ENCODE assay signal across 16 cellular contexts in the genomic region with DNA sequence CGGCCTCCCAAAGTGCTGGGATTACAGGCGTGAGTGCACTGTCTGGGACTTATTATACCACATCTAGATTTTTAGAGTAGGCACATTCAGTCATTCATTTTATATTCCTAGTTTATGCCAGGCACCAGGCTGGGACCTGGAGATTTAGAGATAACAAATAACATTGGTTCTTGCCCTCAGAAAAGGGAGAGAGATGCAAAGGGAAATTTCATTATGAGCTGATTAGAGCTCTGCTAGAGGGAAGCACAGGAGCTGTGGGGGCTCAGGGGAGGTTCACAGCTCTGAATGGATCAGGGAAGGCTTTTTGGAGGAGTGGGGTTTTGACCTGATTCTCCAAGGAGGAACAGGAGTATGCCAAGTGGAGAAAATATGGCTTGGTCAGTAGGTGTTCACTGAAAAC. TPM values are rescaled to one million over a fixed set of nuclear protein-coding genes. Genes with fewer than 3 reads are reported as not detected.
A peak's percentile ranks its signal among the peaks of the same experiment; 100 is the strongest.
DNase-seq lines count a peak whose midpoint lies in the region; ATAC-seq and TF ChIP-seq lines count a peak whose summit lies in the region.
"Had no signal": no experiment of that assay in that cellular context is flagged by ENCODE, and none has a peak within 500 bp of the region (broad histone marks: within the 10 kb centered on the region; RNA-seq: fewer than 3 reads in every experiment).

No MANE protein-coding gene starts in this region.

- H3K79me2 ChIP-seq in SK-N-SH (ENCODE audit: insufficient read depth): no peaks in the 10 kb centered on the region

- peak in 1 of 2 experiments; percentile 52; a peak in 1 of 4 replicates for TF ChIP-seq EP300 in SK-N-SH (IDR thresholded peaks at IDR 0.05; ENCODE audit: borderline replicate concordance in 1 of 2, low read depth in 1 of 2, low read length in 1 of 2)

- no peak overlapping the region for H3K4me3 Mint-ChIP-seq in memory B cell
- no peak overlapping the region for H3K4me3 Mint-ChIP-seq in stimulated activated effector memory CD8-positive, alpha-beta T cell treated with anti-CD3 and anti-CD28 coated beads, Interleukin-12 subunit alpha, Interleukin-12 subunit beta, amount 100 ng/mL, for 72 hours
- H3K4me3 Mint-ChIP-seq: CD4-positive, CD25-positive, alpha-beta regulatory T cell; CD8-positive, alpha-beta T cell; HFFc6 had no signal

- H3K27me3 Mint-ChIP-seq in memory B cell: no peaks in the 10 kb centered on the region

- no peaks in the 10 kb centered on the region for H3F3A ChIP-seq in SK-N-SH (replicated peaks; ENCODE audit: insufficient read depth)

- no peaks in the 10 kb centered on the region for H3K27me3 ChIP-seq in SK-N-SH (ENCODE audit: insufficient read depth)
- H3K27me3 ChIP-seq: BLaER1 had no signal

- no peak overlapping the region for H2AFZ ChIP-seq in SK-N-SH (ENCODE audit: low read depth)

- 31% methylated on average over 2 of the region's 2 CpGs for WGBS in SK-N-SH (ENCODE audit: low lambda C conversion rate)

- H3K4me2 ChIP-seq in SK-N-SH: no peak overlapping the region
- H3K4me2 ChIP-seq: BLaER1 had no signal

- ATAC-seq in memory B cell (ENCODE audit: low read depth) (no peak), sciatic nerve (no peak)
- ATAC-seq in stimulated activated effector memory CD8-positive, alpha-beta T cell treated with anti-CD3 and anti-CD28 coated beads, Interleukin-12 subunit alpha, Interleukin-12 subunit beta, amount 100 ng/mL, for 72 hours: no peak
- ATAC-seq: CD8-positive, alpha-beta T cell had no signal

- H3K9me3 ChIP-seq in SK-N-SH: no peaks in the 10 kb centered on the region
- H3K9me3 ChIP-seq: BLaER1, Caco-2, HAP-1 had no signal

- TF ChIP-seq RAD21 in SK-N-SH (IDR thresholded peaks at IDR 0.05; ENCODE audit: low read length): no peak

- CTCF ChIA-PET in SK-N-SH (lab: Yijun Ruan, JAX): interaction anchor here (2.0 kb wide), 1 partner anchor 16 kb away, joined by 6 read pairs; no protein-coding TSS in a partner anchor

- peak overlapping the region; percentile 45 for H3K27ac Mint-ChIP-seq in memory B cell
- H3K27ac Mint-ChIP-seq in stimulated activated effector memory CD8-positive, alpha-beta T cell treated with anti-CD3 and anti-CD28 coated beads, Interleukin-12 subunit alpha, Interleukin-12 subunit beta, amount 100 ng/mL, for 72 hours: peak overlapping the region; percentile 9
- H3K27ac Mint-ChIP-seq: CD4-positive, CD25-positive, alpha-beta regulatory T cell; CD8-positive, alpha-beta T cell; HFFc6 had no signal

- POLR2A ChIA-PET in SK-N-SH (lab: Yijun Ruan, JAX): no interaction called here

- H3K27ac ChIP-seq in SK-N-SH (ENCODE audit: low read depth in 2 of 2, low read length in 1 of 2): peak overlapping the region in 1 of 2 experiments; percentile 47; a peak in 2 of 4 replicates
- H3K27ac ChIP-seq: BLaER1, C4-2B had no signal

- TF ChIP-seq CTCF in SK-N-SH (IDR thresholded peaks at IDR 0.05): no peak

- H3K4me1 Mint-ChIP-seq in memory B cell: peaks cover 4% of the 10 kb centered on the region
- no peaks in the 10 kb centered on the region for H3K4me1 Mint-ChIP-seq in stimulated activated effector memory CD8-positive, alpha-beta T cell treated with anti-CD3 and anti-CD28 coated beads, Interleukin-12 subunit alpha, Interleukin-12 subunit beta, amount 100 ng/mL, for 72 hours
- H3K4me1 Mint-ChIP-seq: CD4-positive, CD25-positive, alpha-beta regulatory T cell had no signal

- peaks cover 0 to 6% of the 10 kb centered on the region in 2 experiments; a peak in 1 of 4 replicates for H3K4me1 ChIP-seq in SK-N-SH (ENCODE audit: control insufficient read depth in 1 of 2, insufficient read depth in 2 of 2, low read depth in 1 of 2, low read length in 1 of 2)
- H3K4me1 ChIP-seq: BLaER1, Caco-2, HAP-1 had no signal

- H3K9me3 Mint-ChIP-seq in memory B cell: no peaks in the 10 kb centered on the region
- H3K9me3 Mint-ChIP-seq in stimulated activated effector memory CD8-positive, alpha-beta T cell treated with anti-CD3 and anti-CD28 coated beads, Interleukin-12 subunit alpha, Interleukin-12 subunit beta, amount 100 ng/mL, for 72 hours: no peaks in the 10 kb centered on the region
- H3K9me3 Mint-ChIP-seq: CD4-positive, CD25-positive, alpha-beta regulatory T cell; CD8-positive, alpha-beta T cell; HFFc6 had no signal

- DNase-seq in SK-N-SH (peak; percentile 59), memory B cell (ENCODE audit: low spot score in 2 of 2) (no peak), NCI-H2081 (lab: John Stamatoyannopoulos, UW) (no peak), sciatic nerve (ENCODE audit: low spot score) (no peak), SW 1271 (lab: John Stamatoyannopoulos, UW) (no peak)
- DNase-seq in stimulated activated effector memory CD8-positive, alpha-beta T cell treated with anti-CD3 and anti-CD28 coated beads, Interleukin-12 subunit alpha, Interleukin-12 subunit beta, amount 100 ng/mL, for 72 hours (ENCODE audit: low spot score in 2 of 2): no peak
- DNase-seq: Caco-2; CD4-positive, CD25-positive, alpha-beta regulatory T cell; CD8-positive, alpha-beta T cell; DMS153; DND-41; GOT3; HFFc6 had no signal

- no peaks in the 10 kb centered on the region for H3K36me3 Mint-ChIP-seq in memory B cell
- H3K36me3 Mint-ChIP-seq in stimulated activated effector memory CD8-positive, alpha-beta T cell treated with anti-CD3 and anti-CD28 coated beads, Interleukin-12 subunit alpha, Interleukin-12 subunit beta, amount 100 ng/mL, for 72 hours: no peaks in the 10 kb centered on the region
- H3K36me3 Mint-ChIP-seq: CD4-positive, CD25-positive, alpha-beta regulatory T cell; CD8-positive, alpha-beta T cell had no signal

- H3K9me2 ChIP-seq in SK-N-SH: no peaks in the 10 kb centered on the region

- H3K9ac ChIP-seq in SK-N-SH: no peak overlapping the region
- H3K9ac ChIP-seq: BLaER1 had no signal

- no peak overlapping the region for H3K4me3 ChIP-seq in SK-N-SH (ENCODE audit: low read depth in 2 of 2, low read length in 1 of 2)
- H3K4me3 ChIP-seq: BLaER1, HAP-1 had no signal

- H3K36me3 ChIP-seq in SK-N-SH (replicated peaks in 1 of 2; ENCODE audit: control insufficient read depth in 1 of 2, insufficient read depth in 2 of 2, low read length in 1 of 2): no peaks in the 10 kb centered on the region
- H3K36me3 ChIP-seq: BLaER1, HAP-1 had no signal

- intact Hi-C loops in sciatic nerve (cut with DNase I): no loop called here

- no peaks in the 10 kb centered on the region for H4K20me1 ChIP-seq in SK-N-SH (ENCODE audit: insufficient read depth)
- H4K20me1 ChIP-seq: BLaER1 had no signal

TF ChIP-seq in SK-N-SH, 30 proteins besides CTCF, POLR2A, EP300 and RAD21:
- TF ChIP-seq CHD2 (IDR thresholded peaks at IDR 0.05; ENCODE audit: low read length, partially characterized antibody): peak; percentile 21
- peak; percentile 87 for TF ChIP-seq GATA2 (CRISPR knock-in tag; IDR thresholded peaks at IDR 0.05)
- TF ChIP-seq RCOR1 (IDR thresholded peaks at IDR 0.05; ENCODE audit: low read length): peak; percentile 11; the same call in 1 of the 2 replicates
- no peak for TF ChIP-seq POLR2AphosphoS5 (IDR thresholded peaks at IDR 0.05; ENCODE audit: low read depth, low read length)

RNA-seq across cellular contexts. Expression of a gene that starts 32.3 kb away (rescaled TPM):
- not detected in 2 replicates for polyA plus RNA-seq in SK-N-SH (2012; rRNA removed)
- 0.01 and 0.04 TPM in 2 replicates for polyA plus RNA-seq in SK-N-SH (2012; cell fraction: cytosol; rRNA removed)
- polyA plus RNA-seq in SK-N-SH (2012; cell fraction: nucleus; rRNA removed): 0.05 and 0.18 TPM in 2 replicates
- 2.9 TPM for total RNA-seq in sciatic nerve
- total RNA-seq: Caco-2 had no signal

RNA-seq across cellular contexts. Expression of a gene that starts 42.9 kb away (rescaled TPM):
- polyA plus RNA-seq in SK-N-SH (2012; rRNA removed): 273 and 282 TPM in 2 replicates
- 227 and 250 TPM in 2 replicates for polyA plus RNA-seq in SK-N-SH (2012; cell fraction: cytosol; rRNA removed)
- polyA plus RNA-seq in SK-N-SH (2012; cell fraction: nucleus; rRNA removed): 109 and 112 TPM in 2 replicates
- 97.2 TPM for total RNA-seq in sciatic nerve
